ENCODE assay signal across 1 cellular context in the genomic region with DNA sequence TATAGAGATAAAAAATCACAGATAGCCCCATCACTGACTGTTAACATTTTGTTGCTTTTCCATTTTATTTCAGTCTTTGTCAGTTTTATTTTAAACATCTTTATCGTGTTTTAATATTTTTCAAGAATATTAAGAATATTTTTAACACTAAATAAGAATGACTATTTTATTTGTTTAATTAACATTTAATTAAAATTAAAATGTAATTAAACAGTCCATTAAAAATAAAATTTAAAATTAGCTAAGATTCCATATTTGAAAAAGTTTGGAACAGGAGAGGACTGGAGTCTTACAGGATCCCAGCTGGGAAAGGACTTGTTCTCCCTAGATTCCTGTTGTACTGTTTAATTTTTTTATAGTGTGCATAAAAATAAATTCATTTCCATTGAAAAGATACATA.
TF ChIP-seq lines count a peak whose summit lies in the region.

No MANE protein-coding gene starts in this region.

TF ChIP-seq in K562, 482 proteins besides CTCF, POLR2A, EP300 and RAD21:
- no peak for TF ChIP-seq ZNF695 (CRISPR knock-in tag; IDR thresholded peaks at IDR 0.05)
TF ChIP-seq in K562: peak in this region for 0.
